Comparison of ENCODE assay signal across 1 cellular context in genomic region chr1:22761821-22762220, GRCh38.
TF ChIP-seq lines count a peak whose summit lies in the region.

No MANE protein-coding gene starts in this region.

TF ChIP-seq in SK-N-SH, 30 proteins besides CTCF, POLR2A, EP300 and RAD21 (continued from another document):
- TF ChIP-seq, protein P1, sequence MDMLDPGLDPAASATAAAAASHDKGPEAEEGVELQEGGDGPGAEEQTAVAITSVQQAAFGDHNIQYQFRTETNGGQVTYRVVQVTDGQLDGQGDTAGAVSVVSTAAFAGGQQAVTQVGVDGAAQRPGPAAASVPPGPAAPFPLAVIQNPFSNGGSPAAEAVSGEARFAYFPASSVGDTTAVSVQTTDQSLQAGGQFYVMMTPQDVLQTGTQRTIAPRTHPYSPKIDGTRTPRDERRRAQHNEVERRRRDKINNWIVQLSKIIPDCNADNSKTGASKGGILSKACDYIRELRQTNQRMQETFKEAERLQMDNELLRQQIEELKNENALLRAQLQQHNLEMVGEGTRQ (IDR thresholded peaks at IDR 0.05; ENCODE audit: borderline replicate concordance, low read depth, low read length): no peak
- no peak for TF ChIP-seq TEAD4 (IDR thresholded peaks at IDR 0.05; ENCODE audit: borderline replicate concordance, insufficient read depth)
- no peak for TF ChIP-seq POLR2AphosphoS5 (IDR thresholded peaks at IDR 0.05; ENCODE audit: low read depth, low read length)
- TF ChIP-seq NFIC (IDR thresholded peaks at IDR 0.05; ENCODE audit: borderline replicate concordance): no peak
